ENCODE assay signal across 32 cellular contexts in genomic region chr18:59674534-59674933, GRCh38. TPM values are rescaled to one million over a fixed set of nuclear protein-coding genes. Genes with fewer than 3 reads are reported as not detected.
"Had no signal": no experiment of that assay in that cellular context is flagged by ENCODE, and none has a peak within 500 bp of the region (broad histone marks: within the 10 kb centered on the region; RNA-seq: fewer than 3 reads in every experiment).

No MANE protein-coding gene starts in this region.

- H3K4me1 Mint-ChIP-seq: activated B cell treated with CpG ODN at 0.5 μM for 24 hours; activated T-helper 17 cell treated with anti-CD3 and anti-CD28 coated beads, Interleukin-2, amount 50 U/mL, for 72 hours; central memory CD8-positive, alpha-beta T cell; T-cell had no signal

- H3K36me3 Mint-ChIP-seq: activated naive CD8-positive, alpha-beta T cell; brain; T-cell had no signal

- DNase-seq: activated B cell treated with CpG ODN at 0.5 μM for 24 hours; activated CD4-positive, alpha-beta T cell treated with anti-CD3 and anti-CD28 coated beads for 48 hours; activated CD4-positive, alpha-beta T cell treated with anti-CD3 and anti-CD28 coated beads, Interleukin-2, amount 50 U/mL, for 1 hour; activated CD4-positive, alpha-beta T cell treated with anti-CD3 and anti-CD28 coated beads, Interleukin-2, amount 50 U/mL, for 48 hours; activated CD8-positive, alpha-beta memory T cell treated with anti-CD3 and anti-CD28 coated beads for 24 hours; activated CD8-positive, alpha-beta T cell treated with anti-CD3 and anti-CD28 coated beads for 36 hours; activated effector memory CD4-positive, alpha-beta T cell treated with Interleukin-2 at 50 U/mL for 16 hours; activated gamma-delta T cell treated with Interleukin-2 at 50 U/mL for 16 hours; activated naive CD4-positive, alpha-beta T cell treated with anti-CD3 and anti-CD28 coated beads, Interleukin-2, amount 50 U/mL, for 16 hours; activated naive CD4-positive, alpha-beta T cell treated with Interleukin-2 at 50 U/mL for 16 hours; activated T-cell treated with anti-CD3 and anti-CD28 coated beads, Interleukin-2, amount 50 U/mL, for 4 hours; adrenal gland; effector CD4-positive, alpha-beta T cell; effector memory CD8-positive, alpha-beta T cell; foreskin fibroblast; SW 1271; T-cell; T1000; WERI-Rb-1 had no signal

- H3K27ac Mint-ChIP-seq: activated B cell treated with CpG ODN at 0.5 μM for 24 hours; activated CD8-positive, alpha-beta T cell treated with anti-CD3 and anti-CD28 coated beads for 36 hours; activated naive CD8-positive, alpha-beta T cell; activated T-helper 17 cell treated with anti-CD3 and anti-CD28 coated beads, Interleukin-2, amount 50 U/mL, for 72 hours; brain; dendritic cell treated with granulocyte-macrophage colony-stimulating factor and Interleukin-4, amounts not matched to agents 40 ng/mL and 50 ng/mL, for 4 days; effector memory CD8-positive, alpha-beta T cell; T-cell; T-helper 1 cell treated with Interleukin-12 subunit alpha and Interleukin-12 subunit beta and Interleukin-4 antibody, amounts not matched to agents 30 μg/mL and 1 μg/mL, for 36 hours; T-helper 2 cell treated with Interferon-gamma antibody and Interleukin-4, amounts not matched to agents 5 μg/mL and 100 μg/mL, for 36 hours had no signal

- H3K4me3 ChIP-seq: adrenal gland, ascending aorta, coronary artery had no signal

- ATAC-seq: activated CD4-positive, CD25-positive, alpha-beta regulatory T cell treated with anti-CD3 and anti-CD28 coated beads, Interleukin-2, amount 50 U/mL, for 24 hours; activated CD8-positive, alpha-beta T cell treated with anti-CD3 and anti-CD28 coated beads for 36 hours; activated T-cell treated with anti-CD3 and anti-CD28 coated beads, Interleukin-2, amount 50 U/mL, for 4 hours; activated T-helper 17 cell treated with anti-CD3 and anti-CD28 coated beads, Interleukin-2, amount 50 U/mL, for 72 hours; effector memory CD8-positive, alpha-beta T cell; esophagus mucosa; T-cell had no signal

- H3K9me3 ChIP-seq: adrenal gland, ascending aorta had no signal

- H3K27ac ChIP-seq: adrenal gland, ascending aorta, coronary artery, epithelial cell of prostate, WERI-Rb-1 had no signal

- H3K36me3 ChIP-seq: adrenal gland, ascending aorta, WERI-Rb-1 had no signal

- H3K4me3 Mint-ChIP-seq: activated B cell treated with CpG ODN at 0.5 μM for 24 hours; activated CD8-positive, alpha-beta T cell treated with anti-CD3 and anti-CD28 coated beads for 36 hours; activated naive CD8-positive, alpha-beta T cell; activated T-cell treated with anti-CD3 and anti-CD28 coated beads, Interleukin-2, amount 50 U/mL, for 4 hours; activated T-helper 17 cell treated with anti-CD3 and anti-CD28 coated beads, Interleukin-2, amount 50 U/mL, for 72 hours; brain; central memory CD8-positive, alpha-beta T cell; dendritic cell treated with granulocyte-macrophage colony-stimulating factor and Interleukin-4, amounts not matched to agents 40 ng/mL and 50 ng/mL, for 4 days; effector memory CD8-positive, alpha-beta T cell; T-cell; T-helper 1 cell treated with Interleukin-12 subunit alpha and Interleukin-12 subunit beta and Interleukin-4 antibody, amounts not matched to agents 30 μg/mL and 1 μg/mL, for 36 hours; T-helper 2 cell treated with Interferon-gamma antibody and Interleukin-4, amounts not matched to agents 5 μg/mL and 100 μg/mL, for 36 hours had no signal

- H3K4me1 ChIP-seq: ascending aorta had no signal

- H3K27me3 ChIP-seq: adrenal gland, ascending aorta had no signal

- H3K27me3 Mint-ChIP-seq: activated CD8-positive, alpha-beta T cell treated with anti-CD3 and anti-CD28 coated beads for 36 hours; activated T-helper 17 cell treated with anti-CD3 and anti-CD28 coated beads, Interleukin-2, amount 50 U/mL, for 72 hours; brain; central memory CD8-positive, alpha-beta T cell; effector memory CD8-positive, alpha-beta T cell had no signal

RNA-seq across cellular contexts. Expression of gene CCBE1, which starts 22.7 kb away (rescaled TPM):
- total RNA-seq: activated CD8-positive, alpha-beta T cell treated with anti-CD3 and anti-CD28 coated beads for 36 hours; endothelial cell of umbilical vein had no signal
